Comparison of ENCODE assay signal across 1 cellular context in genomic region chrX:39859991-39860861, GRCh38.
TF ChIP-seq lines count a peak whose summit lies in the region.

No MANE protein-coding gene starts in this region.

TF ChIP-seq in HEK293, 187 proteins besides CTCF, POLR2A, EP300 and RAD21 (continued from another document):
- TF ChIP-seq ZNF354C (tag by site-specific recombination; IDR thresholded peaks at IDR 0.05; ENCODE audit: borderline replicate concordance, low read depth) = no peak
- no peak for TF ChIP-seq ZNF132 (tag by site-specific recombination; IDR thresholded peaks at IDR 0.05; ENCODE audit: borderline replicate concordance)
- TF ChIP-seq GLIS1 (tag by site-specific recombination; IDR thresholded peaks at IDR 0.05) = no peak
- TF ChIP-seq ZNF747 (tag by site-specific recombination; IDR thresholded peaks at IDR 0.05) = no peak
- TF ChIP-seq ZNF571 (tag by site-specific recombination; IDR thresholded peaks at IDR 0.05) = no peak
- peak; percentile 58 for TF ChIP-seq TRIM28 (IDR thresholded peaks at IDR 0.05; ENCODE audit: borderline replicate concordance, low read length)
- no peak for TF ChIP-seq ZNF549 (tag by site-specific recombination; IDR thresholded peaks at IDR 0.05)
- no peak for TF ChIP-seq ZNF639 (tag by site-specific recombination; IDR thresholded peaks at IDR 0.05)
- TF ChIP-seq KLF7 (tag by site-specific recombination; IDR thresholded peaks at IDR 0.05; ENCODE audit: borderline replicate concordance) = no peak
- TF ChIP-seq ZNF768 (tag by site-specific recombination; IDR thresholded peaks at IDR 0.05) = no peak
- TF ChIP-seq ZEB2 (tag by site-specific recombination; IDR thresholded peaks at IDR 0.05) = no peak
- TF ChIP-seq BCL11A (tag by site-specific recombination; IDR thresholded peaks at IDR 0.05; ENCODE audit: low read depth) = no peak
- no peak for TF ChIP-seq ZBTB6 (tag by site-specific recombination; IDR thresholded peaks at IDR 0.05)
- no peak for TF ChIP-seq ZBTB10 (tag by site-specific recombination; IDR thresholded peaks at IDR 0.05)
- TF ChIP-seq ZNF843 (tag by site-specific recombination; IDR thresholded peaks at IDR 0.05) = no peak
- TF ChIP-seq ZNF391 (tag by site-specific recombination; IDR thresholded peaks at IDR 0.05; ENCODE audit: borderline replicate concordance, low read depth) = no peak
- no peak for TF ChIP-seq IKZF3 (tag by site-specific recombination; IDR thresholded peaks at IDR 0.05)
- TF ChIP-seq ZNF274 (IDR thresholded peaks at IDR 0.05; ENCODE audit: low read length) = no peak
- no peak for TF ChIP-seq ZNF274 (tag by site-specific recombination; IDR thresholded peaks at IDR 0.05; ENCODE audit: borderline replicate concordance)
- no peak for TF ChIP-seq KLF10 (tag by site-specific recombination; IDR thresholded peaks at IDR 0.05)
- TF ChIP-seq SP7 (tag by site-specific recombination; IDR thresholded peaks at IDR 0.05) = 0 out of 2 replicates have a peak, but pooled peaks have one; percentile 22
- no peak for TF ChIP-seq ZNF513 (tag by site-specific recombination; IDR thresholded peaks at IDR 0.05)
- no peak for TF ChIP-seq ZNF518A (tag by site-specific recombination; conservative IDR thresholded peaks at IDR 0.05; ENCODE audit: low read depth)
- TF ChIP-seq PRDM1 (tag by site-specific recombination; IDR thresholded peaks at IDR 0.05) = no peak
- TF ChIP-seq ZNF394 (tag by site-specific recombination; IDR thresholded peaks at IDR 0.05; ENCODE audit: borderline replicate concordance) = no peak
- no peak for TF ChIP-seq ZNF558 (tag by site-specific recombination; IDR thresholded peaks at IDR 0.05)
- no peak for TF ChIP-seq ZNF610 (tag by site-specific recombination; IDR thresholded peaks at IDR 0.05; ENCODE audit: borderline replicate concordance)
- no peak for TF ChIP-seq ZFP3 (tag by site-specific recombination; IDR thresholded peaks at IDR 0.05; ENCODE audit: low read depth)
TF ChIP-seq in HEK293: peak in this region for 8.
